In the genomic region with DNA sequence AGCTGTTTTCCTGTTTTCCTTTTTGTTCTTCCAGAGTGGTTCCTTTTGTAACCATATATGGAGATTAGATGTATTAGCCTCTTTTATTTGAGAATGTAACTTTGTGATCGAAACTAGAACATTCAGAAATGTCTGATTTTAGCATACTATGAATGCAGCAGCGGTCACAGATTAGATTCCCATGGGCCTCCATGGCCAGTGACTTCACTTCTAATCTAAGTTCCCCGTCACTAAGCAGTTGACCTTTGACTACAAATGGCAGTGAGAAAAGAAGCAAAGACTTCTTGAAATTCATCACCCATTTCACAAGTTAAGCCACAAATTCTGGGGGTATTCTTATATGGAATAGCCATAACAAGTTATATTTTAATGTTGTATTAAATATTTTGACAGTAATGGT, we compare ENCODE assay signal across 14 cellular contexts.
"Had no signal": no experiment of that assay in that cellular context is flagged by ENCODE, and none has a peak within 500 bp of the region (broad histone marks: within the 10 kb centered on the region; RNA-seq: fewer than 3 reads in every experiment).

No MANE protein-coding gene starts in this region.

- H3K4me3 ChIP-seq: dorsolateral prefrontal cortex, lower lobe of right lung, pancreas, SJCRH30, suprapubic skin, upper lobe of right lung had no signal

- H3K4me1 Mint-ChIP-seq: activated CD4-positive, alpha-beta T cell treated with anti-CD3 and anti-CD28 coated beads, Interleukin-2, amount 10 ng/mL, durations not matched to agents 24 days and 14 days; activated naive CD4-positive, alpha-beta T cell treated with anti-CD3 and anti-CD28 coated beads, Interleukin-2, amount 10 ng/mL, durations not matched to agents 7 days and 5 days had no signal

- H3K9me3 ChIP-seq: lower lobe of right lung, neutrophil, pancreas, SJCRH30, suprapubic skin, upper lobe of right lung had no signal

- H3K27ac Mint-ChIP-seq: activated CD4-positive, alpha-beta T cell treated with anti-CD3 and anti-CD28 coated beads, Interleukin-2, amount 10 ng/mL, durations not matched to agents 24 days and 14 days; activated CD8-positive, alpha-beta T cell treated with anti-CD3 and anti-CD28 coated beads for 36 hours; activated naive CD4-positive, alpha-beta T cell treated with anti-CD3 and anti-CD28 coated beads, Interleukin-2, amount 10 ng/mL, durations not matched to agents 7 days and 5 days; natural killer cell treated with Interleukin-12 subunit alpha and Interleukin-12 subunit beta and Interleukin-15 and Interleukin-18, amount 100 ng/mL, for 72 hours had no signal

- H3K27ac ChIP-seq: lower lobe of right lung, neutrophil, pancreas, SJCRH30, suprapubic skin, upper lobe of right lung had no signal

- H3K27me3 ChIP-seq: dorsolateral prefrontal cortex, neutrophil, pancreas, SJCRH30, suprapubic skin, upper lobe of right lung had no signal

- H3K36me3 ChIP-seq: SJCRH30 had no signal

- H3K4me3 Mint-ChIP-seq: activated CD4-positive, alpha-beta T cell treated with anti-CD3 and anti-CD28 coated beads, Interleukin-2, amount 10 ng/mL, durations not matched to agents 24 days and 14 days; activated CD8-positive, alpha-beta T cell treated with anti-CD3 and anti-CD28 coated beads for 36 hours; activated naive CD4-positive, alpha-beta T cell treated with anti-CD3 and anti-CD28 coated beads, Interleukin-2, amount 10 ng/mL, durations not matched to agents 7 days and 5 days; activated T-cell treated with anti-CD3 and anti-CD28 coated beads, Interleukin-2, amount 50 U/mL, for 4 hours; natural killer cell treated with Interleukin-12 subunit alpha and Interleukin-12 subunit beta and Interleukin-15 and Interleukin-18, amount 100 ng/mL, for 72 hours had no signal

- H3K36me3 Mint-ChIP-seq: natural killer cell treated with Interleukin-12 subunit alpha and Interleukin-12 subunit beta and Interleukin-15 and Interleukin-18, amount 100 ng/mL, for 72 hours had no signal

- H3K4me1 ChIP-seq: lower lobe of right lung, pancreas, SJCRH30, suprapubic skin, upper lobe of right lung had no signal

- H3K27me3 Mint-ChIP-seq: activated CD4-positive, alpha-beta T cell treated with anti-CD3 and anti-CD28 coated beads, Interleukin-2, amount 10 ng/mL, durations not matched to agents 24 days and 14 days; activated CD8-positive, alpha-beta T cell treated with anti-CD3 and anti-CD28 coated beads for 36 hours; activated naive CD4-positive, alpha-beta T cell treated with anti-CD3 and anti-CD28 coated beads, Interleukin-2, amount 10 ng/mL, durations not matched to agents 7 days and 5 days; natural killer cell treated with Interleukin-12 subunit alpha and Interleukin-12 subunit beta and Interleukin-15 and Interleukin-18, amount 100 ng/mL, for 72 hours had no signal

- ATAC-seq: activated CD8-positive, alpha-beta T cell treated with anti-CD3 and anti-CD28 coated beads for 36 hours; activated T-cell treated with anti-CD3 and anti-CD28 coated beads, Interleukin-2, amount 50 U/mL, for 4 hours; lower lobe of right lung; natural killer cell treated with Interleukin-12 subunit alpha and Interleukin-12 subunit beta and Interleukin-15 and Interleukin-18, amount 100 ng/mL, for 72 hours; pancreas; stimulated activated naive CD8-positive, alpha-beta T cell treated with anti-CD3 and anti-CD28 coated beads, Interleukin-15, Interleukin-2, amounts not matched to agents 100 U/mL and 50 U/mL, for 24 hours; upper lobe of right lung had no signal

- H3K9me3 Mint-ChIP-seq: activated CD4-positive, alpha-beta T cell treated with anti-CD3 and anti-CD28 coated beads, Interleukin-2, amount 10 ng/mL, durations not matched to agents 24 days and 14 days; activated CD8-positive, alpha-beta T cell treated with anti-CD3 and anti-CD28 coated beads for 36 hours; activated naive CD4-positive, alpha-beta T cell treated with anti-CD3 and anti-CD28 coated beads, Interleukin-2, amount 10 ng/mL, durations not matched to agents 7 days and 5 days; activated T-cell treated with anti-CD3 and anti-CD28 coated beads, Interleukin-2, amount 50 U/mL, for 4 hours; natural killer cell treated with Interleukin-12 subunit alpha and Interleukin-12 subunit beta and Interleukin-15 and Interleukin-18, amount 100 ng/mL, for 72 hours had no signal

- DNase-seq: activated CD4-positive, alpha-beta T cell treated with anti-CD3 and anti-CD28 coated beads, Interleukin-2, amount 10 ng/mL, durations not matched to agents 24 days and 14 days; activated CD8-positive, alpha-beta T cell treated with anti-CD3 and anti-CD28 coated beads for 36 hours; activated effector memory CD4-positive, alpha-beta T cell treated with Interleukin-2 at 50 U/mL for 16 hours; activated naive CD4-positive, alpha-beta T cell treated with anti-CD3 and anti-CD28 coated beads, Interleukin-2, amount 10 ng/mL, durations not matched to agents 7 days and 5 days; activated T-cell treated with anti-CD3 and anti-CD28 coated beads, Interleukin-2, amount 50 U/mL, for 4 hours; dorsolateral prefrontal cortex; lower lobe of right lung; pancreas; SJCRH30; stimulated activated naive CD8-positive, alpha-beta T cell treated with anti-CD3 and anti-CD28 coated beads, Interleukin-15, Interleukin-2, amounts not matched to agents 100 U/mL and 50 U/mL, for 24 hours; upper lobe of right lung had no signal
